ENCODE assay signal across 1 cellular context in genomic region chr2:227325056-227325823, GRCh38.
TF ChIP-seq lines count a peak whose summit lies in the region.

MFF (plus strand) TSS chr2:227325251; CDS start chr2:227330666, 5,415 bp downstream.

TF ChIP-seq in K562, 482 proteins besides CTCF, POLR2A, EP300 and RAD21 (continued from another document and continues in another):
- TF ChIP-seq, protein P1, sequence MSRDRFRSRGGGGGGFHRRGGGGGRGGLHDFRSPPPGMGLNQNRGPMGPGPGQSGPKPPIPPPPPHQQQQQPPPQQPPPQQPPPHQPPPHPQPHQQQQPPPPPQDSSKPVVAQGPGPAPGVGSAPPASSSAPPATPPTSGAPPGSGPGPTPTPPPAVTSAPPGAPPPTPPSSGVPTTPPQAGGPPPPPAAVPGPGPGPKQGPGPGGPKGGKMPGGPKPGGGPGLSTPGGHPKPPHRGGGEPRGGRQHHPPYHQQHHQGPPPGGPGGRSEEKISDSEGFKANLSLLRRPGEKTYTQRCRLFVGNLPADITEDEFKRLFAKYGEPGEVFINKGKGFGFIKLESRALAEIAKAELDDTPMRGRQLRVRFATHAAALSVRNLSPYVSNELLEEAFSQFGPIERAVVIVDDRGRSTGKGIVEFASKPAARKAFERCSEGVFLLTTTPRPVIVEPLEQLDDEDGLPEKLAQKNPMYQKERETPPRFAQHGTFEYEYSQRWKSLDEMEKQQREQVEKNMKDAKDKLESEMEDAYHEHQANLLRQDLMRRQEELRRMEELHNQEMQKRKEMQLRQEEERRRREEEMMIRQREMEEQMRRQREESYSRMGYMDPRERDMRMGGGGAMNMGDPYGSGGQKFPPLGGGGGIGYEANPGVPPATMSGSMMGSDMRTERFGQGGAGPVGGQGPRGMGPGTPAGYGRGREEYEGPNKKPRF (IDR thresholded peaks at IDR 0.05; ENCODE audit: low read depth, low read length), result no peak
- TF ChIP-seq FOXK1 (CRISPR knock-in tag; IDR thresholded peaks at IDR 0.05; ENCODE audit: borderline replicate concordance) (peak; percentile 57; the same call in 1 of the 2 replicates), MTF1 (CRISPR knock-in tag; IDR thresholded peaks at IDR 0.05; ENCODE audit: borderline replicate concordance) (no peak), ZNF133 (CRISPR knock-in tag; IDR thresholded peaks at IDR 0.05) (no peak), STAT5A (IDR thresholded peaks at IDR 0.05; ENCODE audit: borderline replicate concordance, low read length) (no peak), PRMT5 (CRISPR knock-in tag; IDR thresholded peaks at IDR 0.05) (no peak), SUPT5H (IDR thresholded peaks at IDR 0.05) (peak; percentile 60), POLR2AphosphoS2 (IDR thresholded peaks at IDR 0.05; ENCODE audit: low read length) (no peak), ARID4B (CRISPR knock-in tag; IDR thresholded peaks at IDR 0.05) (peak; percentile 60; the same call in 1 of the 2 replicates), RFX7 (CRISPR knock-in tag; IDR thresholded peaks at IDR 0.05) (no peak), BDP1 (IDR thresholded peaks at IDR 0.05; ENCODE audit: insufficient read depth, insufficient read length) (no peak), TEAD2 (tag; IDR thresholded peaks at IDR 0.05) (no peak), ZBTB5 (IDR thresholded peaks at IDR 0.05) (no peak), RBM39 (optimal IDR thresholded peaks at IDR 0.05; ENCODE audit: low read depth, low read length) (no peak), ZNF324 (CRISPR knock-in tag; IDR thresholded peaks at IDR 0.05) (no peak), PCBP1 (IDR thresholded peaks at IDR 0.05; ENCODE audit: low read depth, low read length, poor library complexity, severe bottlenecking) (no peak), EP400 (IDR thresholded peaks at IDR 0.05) (peak; percentile 85), NKRF (IDR thresholded peaks at IDR 0.05; ENCODE audit: borderline replicate concordance) (no peak), ETV5 (CRISPR knock-in tag; IDR thresholded peaks at IDR 0.05; ENCODE audit: low read depth) (peak; percentile 95), YBX1 (IDR thresholded peaks at IDR 0.05) (no peak), MYNN (IDR thresholded peaks at IDR 0.05) (no peak), MYNN (CRISPR knock-in tag; IDR thresholded peaks at IDR 0.05) (no peak), DACH1 (IDR thresholded peaks at IDR 0.05; ENCODE audit: partially characterized antibody) (no peak), HDAC2 (IDR thresholded peaks at IDR 0.05) (no peak), USF2 (CRISPR knock-in tag; IDR thresholded peaks at IDR 0.05) (peak; percentile 98), TARDBP (IDR thresholded peaks at IDR 0.05) (peak; percentile 70; the same call in 1 of the 2 replicates), REST (CRISPR knock-in tag; IDR thresholded peaks at IDR 0.05; ENCODE audit: low read depth) (no peak), GATAD2B (IDR thresholded peaks at IDR 0.05; ENCODE audit: borderline replicate concordance) (peak; percentile 19; the same call in 1 of the 2 replicates), ILF3 (IDR thresholded peaks at IDR 0.05; ENCODE audit: borderline replicate concordance) (no peak; the same call in 1 of the 2 replicates), ZFX (CRISPR knock-in tag; IDR thresholded peaks at IDR 0.05) (peak; percentile 96), CREB1 (IDR thresholded peaks at IDR 0.05) (peak; percentile 80), CREB1 (CRISPR knock-in tag; IDR thresholded peaks at IDR 0.05) (peak; percentile 84), ZNF79 (CRISPR knock-in tag; IDR thresholded peaks at IDR 0.05; ENCODE audit: low read depth) (no peak), ZNF165 (CRISPR knock-in tag; IDR thresholded peaks at IDR 0.05; ENCODE audit: borderline replicate concordance) (no peak), TAF7 (tag; IDR thresholded peaks at IDR 0.05) (no peak), FOS (IDR thresholded peaks at IDR 0.05; ENCODE audit: extremely low read depth, insufficient read length) (no peak), SMC3 (conservative IDR thresholded peaks at IDR 0.05; ENCODE audit: insufficient read depth, low read depth, low read length) (no peak), PTTG1 (tag; IDR thresholded peaks at IDR 0.05; ENCODE audit: low read depth) (no peak)
- TF ChIP-seq, protein P2, sequence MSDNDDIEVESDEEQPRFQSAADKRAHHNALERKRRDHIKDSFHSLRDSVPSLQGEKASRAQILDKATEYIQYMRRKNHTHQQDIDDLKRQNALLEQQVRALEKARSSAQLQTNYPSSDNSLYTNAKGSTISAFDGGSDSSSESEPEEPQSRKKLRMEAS (CRISPR knock-in tag; IDR thresholded peaks at IDR 0.05), result peak; percentile 99
- TF ChIP-seq, protein P3, sequence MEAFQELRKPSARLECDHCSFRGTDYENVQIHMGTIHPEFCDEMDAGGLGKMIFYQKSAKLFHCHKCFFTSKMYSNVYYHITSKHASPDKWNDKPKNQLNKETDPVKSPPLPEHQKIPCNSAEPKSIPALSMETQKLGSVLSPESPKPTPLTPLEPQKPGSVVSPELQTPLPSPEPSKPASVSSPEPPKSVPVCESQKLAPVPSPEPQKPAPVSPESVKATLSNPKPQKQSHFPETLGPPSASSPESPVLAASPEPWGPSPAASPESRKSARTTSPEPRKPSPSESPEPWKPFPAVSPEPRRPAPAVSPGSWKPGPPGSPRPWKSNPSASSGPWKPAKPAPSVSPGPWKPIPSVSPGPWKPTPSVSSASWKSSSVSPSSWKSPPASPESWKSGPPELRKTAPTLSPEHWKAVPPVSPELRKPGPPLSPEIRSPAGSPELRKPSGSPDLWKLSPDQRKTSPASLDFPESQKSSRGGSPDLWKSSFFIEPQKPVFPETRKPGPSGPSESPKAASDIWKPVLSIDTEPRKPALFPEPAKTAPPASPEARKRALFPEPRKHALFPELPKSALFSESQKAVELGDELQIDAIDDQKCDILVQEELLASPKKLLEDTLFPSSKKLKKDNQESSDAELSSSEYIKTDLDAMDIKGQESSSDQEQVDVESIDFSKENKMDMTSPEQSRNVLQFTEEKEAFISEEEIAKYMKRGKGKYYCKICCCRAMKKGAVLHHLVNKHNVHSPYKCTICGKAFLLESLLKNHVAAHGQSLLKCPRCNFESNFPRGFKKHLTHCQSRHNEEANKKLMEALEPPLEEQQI (IDR thresholded peaks at IDR 0.05), result peak; percentile 58; the same call in 1 of the 2 replicates
